In genomic region chr15:55774113-55774970, GRCh38 we compare ENCODE assay signal across 9 cellular contexts. TPM values are rescaled to one million over a fixed set of nuclear protein-coding genes. Genes with fewer than 3 reads are reported as not detected.
DNase-seq lines count a peak whose midpoint lies in the region; ATAC-seq, FAIRE-seq and TF ChIP-seq lines count a peak whose summit lies in the region.
"Had no signal": no experiment of that assay in that cellular context is flagged by ENCODE, and none has a peak within 500 bp of the region (broad histone marks: within the 10 kb centered on the region; RNA-seq: fewer than 3 reads in every experiment).

No MANE protein-coding gene starts in this region.

- no peaks in the 10 kb centered on the region for H3K4me1 Mint-ChIP-seq in naive thymus-derived CD8-positive, alpha-beta T cell

- no peak overlapping the region for H3K4me3 ChIP-seq in cardiac muscle cell
- H3K4me3 ChIP-seq in dorsolateral prefrontal cortex = no peak overlapping the region

- no peaks in the 10 kb centered on the region for H3K9me3 ChIP-seq in cardiac muscle cell (ENCODE audit: low read depth)

- H3K27ac ChIP-seq in cardiac muscle cell (no peak overlapping the region), VCaP (no peak overlapping the region), dorsolateral prefrontal cortex (no peak overlapping the region)

- ATAC-seq in naive thymus-derived CD8-positive, alpha-beta T cell = no peak

- FAIRE-seq in urothelium cell line (lab: Jason Lieb, UNC) = no peak
- FAIRE-seq: GM18507 had no signal

- H3K36me3 ChIP-seq in cardiac muscle cell = no peaks in the 10 kb centered on the region

- peaks cover 0 to 1% (median 0%) of the 10 kb centered on the region in 9 donors for H3K9me3 Mint-ChIP-seq in naive thymus-derived CD8-positive, alpha-beta T cell

- intact Hi-C loops in cardiac septum (cut with DNase I) = no loop called here
- intact Hi-C loops in dorsolateral prefrontal cortex (cut with DNase I) = no loop called here

- no peaks in the 10 kb centered on the region for H3K36me3 Mint-ChIP-seq in naive thymus-derived CD8-positive, alpha-beta T cell

- TF ChIP-seq CTCF in cardiac muscle cell (IDR thresholded peaks at IDR 0.05; ENCODE audit: low read depth, low read length) (peak; percentile 61), VCaP (conservative IDR thresholded peaks at IDR 0.05) (peak; percentile 71), dorsolateral prefrontal cortex (IDR thresholded peaks at IDR 0.05 in 54 of 56, conservative IDR thresholded peaks at IDR 0.05 in 2 of 56; ENCODE audit: low read depth in 1 of 56, partially characterized antibody in 56 of 56) (peak; percentile 22 to 66 (median 52))

- H3K4me3 Mint-ChIP-seq in naive thymus-derived CD8-positive, alpha-beta T cell = no peak overlapping the region

- DNase-seq in cardiac muscle cell (ENCODE audit: low read depth in 1 of 2, low spot score in 1 of 2) (peak; percentile 40 to 58), cardiac septum (ENCODE audit: low spot score) (no peak), HuH-7.5 (ENCODE audit: low spot score) (peak; percentile 27), dorsolateral prefrontal cortex (peak in 1 of 10 donors; percentile 28), urothelium cell line (ENCODE audit: low spot score) (peak; percentile 36), KG1 (lab: John Stamatoyannopoulos, UW) (no peak)
- DNase-seq in naive thymus-derived CD8-positive, alpha-beta T cell = peak in 7 of 10 donors; percentile 1 to 21 (median 8)

- POLR2A ChIA-PET in naive thymus-derived CD8-positive, alpha-beta T cell (lab: Charles Lee) = no interaction called here

- peaks cover 5% of the 10 kb centered on the region for H3K4me1 ChIP-seq in cardiac muscle cell (ENCODE audit: low read depth)

- H3K27me3 ChIP-seq in cardiac muscle cell = no peaks in the 10 kb centered on the region
- H3K27me3 ChIP-seq in dorsolateral prefrontal cortex = peaks cover 0 to 4% (median 0%) of the 10 kb centered on the region in 45 donors

- peaks cover 3 to 17% (median 13%) of the 10 kb centered on the region in 5 donors for H3K27me3 Mint-ChIP-seq in naive thymus-derived CD8-positive, alpha-beta T cell

- no peak overlapping the region for H3K27ac Mint-ChIP-seq in naive thymus-derived CD8-positive, alpha-beta T cell

RNA-seq across cellular contexts. Expression of gene PRTG, which starts 31.4 kb away (rescaled TPM):
- total RNA-seq in cardiac muscle cell (48.0 and 93.8 TPM in 2 replicates), cardiac septum (0.92 TPM), dorsolateral prefrontal cortex (1 to 10 TPM in 118 of 120 experiments, under 1 TPM in 2; 0.94 to 7.0 (median 2.4) TPM)
- polyA plus RNA-seq in cardiac muscle cell = 16.1 and 24.7 TPM in 2 replicates
- total RNA-seq in naive thymus-derived CD8-positive, alpha-beta T cell = not detected
- polyA plus RNA-seq in naive thymus-derived CD8-positive, alpha-beta T cell = not detected

Comparison
In these comparisons a context has a peak if more than half of its experiments do, and no peak if none do; other contexts are left out.
1. DNase-seq: peak in cardiac muscle cell (2 of 2), HuH-7.5 (single experiment), naive thymus-derived CD8-positive, alpha-beta T cell (7 of 10) and urothelium cell line (single experiment); none in cardiac septum (single experiment) and KG1 (single experiment).
2. Peak in every context shown above with its lines, with median percentiles within 50 percentile points of each other: CTCF ChIP-seq.